In the genomic region with DNA sequence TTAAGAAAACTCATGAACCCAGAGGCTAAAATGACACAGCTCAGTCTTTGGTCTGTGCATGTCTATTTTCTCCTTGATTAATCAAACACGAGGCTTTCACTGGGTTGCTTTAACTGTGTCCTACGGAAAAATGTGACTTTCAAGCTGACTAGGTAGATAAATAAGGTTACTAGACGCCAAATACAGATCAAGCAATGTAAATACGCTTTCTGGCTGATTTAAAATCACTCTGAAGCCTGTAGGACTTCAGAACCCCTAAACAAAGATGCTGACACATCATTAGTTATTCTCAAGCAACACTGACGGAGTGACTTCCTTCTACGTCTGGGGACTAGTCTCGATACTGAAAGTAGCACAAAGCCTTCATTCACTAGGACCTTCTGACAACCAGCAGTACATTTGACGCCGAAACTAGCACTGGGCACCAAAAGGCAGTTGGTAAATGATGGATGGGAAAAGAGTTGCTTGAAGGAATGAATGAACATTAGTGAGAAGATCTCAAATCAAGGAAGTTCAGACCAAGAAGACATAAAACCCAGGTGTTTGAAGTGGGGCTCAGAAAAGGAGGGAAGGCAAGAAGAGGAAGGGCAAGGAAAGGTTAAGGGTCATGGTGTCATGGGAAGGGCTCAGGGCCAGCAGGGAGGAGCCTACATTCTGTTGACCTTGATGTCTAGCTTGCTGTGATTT, we compare ENCODE assay signal across 9 cellular contexts.
A peak's percentile ranks its signal among the peaks of the same experiment; 100 is the strongest.
DNase-seq lines count a peak whose midpoint lies in the region; ATAC-seq and TF ChIP-seq lines count a peak whose summit lies in the region.
"Had no signal": no experiment of that assay in that cellular context is flagged by ENCODE, and none has a peak within 500 bp of the region (broad histone marks: within the 10 kb centered on the region; RNA-seq: fewer than 3 reads in every experiment).

No MANE protein-coding gene starts in this region.

- intact Hi-C loops in ascending aorta (cut with DNase I) (loop anchor here (5.0 kb wide), 1 partner anchor 71 kb away; no protein-coding TSS in a partner anchor), Caco-2 (cut with micrococcal nuclease; ENCODE audit: unreplicated experiment) (no loop called here)

- H3K9me3 Mint-ChIP-seq in osteocyte (ENCODE audit: unreplicated experiment) (no peaks in the 10 kb centered on the region), Caco-2 (ENCODE audit: unreplicated experiment) (peaks cover 9% of the 10 kb centered on the region)

- peaks cover 4% of the 10 kb centered on the region for H3K27me3 Mint-ChIP-seq in osteocyte (ENCODE audit: unreplicated experiment)
- no peaks in the 10 kb centered on the region for H3K27me3 Mint-ChIP-seq in Caco-2 (ENCODE audit: insufficient read depth, unreplicated experiment)

- H3K36me3 Mint-ChIP-seq in osteocyte (ENCODE audit: unreplicated experiment) = no peaks in the 10 kb centered on the region
- H3K36me3 Mint-ChIP-seq in Caco-2 (ENCODE audit: insufficient read depth, unreplicated experiment) = no peaks in the 10 kb centered on the region

- no TSS peak for BruUV-seq in Caco-2 (replicated peaks; lab: Mats Ljungman, UMichigan)

- peak overlapping the region; percentile 17 to 39 for H3K27ac ChIP-seq in ascending aorta

- H3K4me1 Mint-ChIP-seq in osteocyte (ENCODE audit: unreplicated experiment) (peaks cover 18% of the 10 kb centered on the region), Caco-2 (ENCODE audit: low read depth, unreplicated experiment) (peaks cover 9% of the 10 kb centered on the region)

- H3K27ac Mint-ChIP-seq in osteocyte (ENCODE audit: unreplicated experiment) (peak overlapping the region; percentile 20), Caco-2 (ENCODE audit: unreplicated experiment) (no peak overlapping the region)

- ATAC-seq in GM19438 (IDR thresholded peaks at IDR 0.05; ENCODE audit: low read depth, unreplicated experiment) (peak; percentile 92), HG03457 (IDR thresholded peaks at IDR 0.05; ENCODE audit: unreplicated experiment) (peak; percentile 92)
- ATAC-seq: HCT116 had no signal

- CTCF ChIA-PET in Caco-2 (lab: Charles Lee) = no interaction called here

- DNase-seq in COLO829 (ENCODE audit: low spot score) = peak; percentile 56
- no peak for DNase-seq in ascending aorta (ENCODE audit: low spot score in 2 of 2)
- peak; percentile 17 for DNase-seq in osteocyte (ENCODE audit: extremely low spot score, unreplicated experiment)
- DNase-seq in NCI-H1048 (lab: John Stamatoyannopoulos, UW) = no peak
- no peak for DNase-seq in NCI-H748 (lab: John Stamatoyannopoulos, UW; ENCODE audit: unreplicated experiment)
- no peak for DNase-seq in Caco-2

- H3K4me3 ChIP-seq in ascending aorta (peak overlapping the region; percentile 6 to 39), Caco-2 (ENCODE audit: low read depth, low read length) (no peak overlapping the region)

- H3K27me3 ChIP-seq in ascending aorta (no peaks in the 10 kb centered on the region), Caco-2 (replicated peaks; ENCODE audit: control insufficient read depth, insufficient read depth, low read length) (no peaks in the 10 kb centered on the region)

- H3K36me3 ChIP-seq in ascending aorta (no peaks in the 10 kb centered on the region), Caco-2 (ENCODE audit: control insufficient read depth, insufficient read depth, low read length) (no peaks in the 10 kb centered on the region)

- POLR2A ChIA-PET in Caco-2 (lab: Charles Lee) = interaction anchor here (1.1 kb wide), 1 partner anchor 67 kb away, joined by 3 read pairs; no protein-coding TSS in a partner anchor

- no peak for TF ChIP-seq CTCF in ascending aorta (IDR thresholded peaks at IDR 0.05)
- no peak for TF ChIP-seq CTCF in osteocyte (IDR thresholded peaks at IDR 0.05)
- no peak for TF ChIP-seq CTCF in Caco-2 (IDR thresholded peaks at IDR 0.05; ENCODE audit: insufficient read depth in 1 of 2, low read depth in 1 of 2, low read length in 1 of 2, severe bottlenecking in 1 of 2, unreplicated experiment in 1 of 2)

- H3K4me3 Mint-ChIP-seq in osteocyte (ENCODE audit: unreplicated experiment) (peak overlapping the region; percentile 19), Caco-2 (ENCODE audit: unreplicated experiment) (no peak overlapping the region)

- no peaks in the 10 kb centered on the region for H3K9me3 ChIP-seq in ascending aorta
- H3K9me3 ChIP-seq in Caco-2 = no peaks in the 10 kb centered on the region

- peaks cover 0 to 5% of the 10 kb centered on the region in 2 donors for H3K4me1 ChIP-seq in ascending aorta
- peaks cover 14% of the 10 kb centered on the region for H3K4me1 ChIP-seq in Caco-2

Comparison
In these comparisons a context has a peak if more than half of its experiments do, and no peak if none do; other contexts are left out.
1. DNase-seq: peak in COLO829 (single experiment) and osteocyte (single experiment); none in ascending aorta (0 of 2), NCI-H1048 (single experiment), NCI-H748 (single experiment) and Caco-2 (0 of 2).